Comparison of ENCODE assay signal across 9 cellular contexts in genomic region chr16:69444873-69445517, GRCh38. TPM values are rescaled to one million over a fixed set of nuclear protein-coding genes. Genes with fewer than 3 reads are reported as not detected.
DNase-seq lines count a peak whose midpoint lies in the region; ATAC-seq and TF ChIP-seq lines count a peak whose summit lies in the region.
"Had no signal": no experiment of that assay in that cellular context is flagged by ENCODE, and none has a peak within 500 bp of the region (broad histone marks: within the 10 kb centered on the region; RNA-seq: fewer than 3 reads in every experiment).

No MANE protein-coding gene starts in this region.

- peaks cover 27% of the 10 kb centered on the region for H3K36me3 Mint-ChIP-seq in activated CD4-positive, alpha-beta memory T cell treated with anti-CD3 and anti-CD28 coated beads for 36 hours

- H3K4me3 Mint-ChIP-seq in activated CD4-positive, alpha-beta memory T cell treated with anti-CD3 and anti-CD28 coated beads for 36 hours: peak overlapping the region; percentile 62

- ATAC-seq in HG02759 (IDR thresholded peaks at IDR 0.05; ENCODE audit: unreplicated experiment): no peak

- H3K27me3 Mint-ChIP-seq in activated CD4-positive, alpha-beta memory T cell treated with anti-CD3 and anti-CD28 coated beads for 36 hours: no peaks in the 10 kb centered on the region

- no peak overlapping the region for H3K27ac Mint-ChIP-seq in activated CD4-positive, alpha-beta memory T cell treated with anti-CD3 and anti-CD28 coated beads for 36 hours

- no peaks in the 10 kb centered on the region for H3K9me3 Mint-ChIP-seq in activated CD4-positive, alpha-beta memory T cell treated with anti-CD3 and anti-CD28 coated beads for 36 hours

- POLR2A ChIA-PET in activated CD4-positive, alpha-beta memory T cell treated with anti-CD3 and anti-CD28 coated beads for 36 hours (lab: Charles Lee): interaction anchor here (0.9 to 2.5 kb wide), 2 partner anchors 20 to 120 kb away, joined by 3 to 7 read pairs; partner anchors contain the start of gene CYB5B

- CTCF ChIA-PET in activated CD4-positive, alpha-beta memory T cell treated with anti-CD3 and anti-CD28 coated beads for 36 hours (lab: Charles Lee): interaction anchor here (2.2 kb wide), 1 partner anchor 49 kb away, joined by 10 read pairs; no protein-coding TSS in a partner anchor

- intact Hi-C loops in activated CD4-positive, alpha-beta memory T cell treated with anti-CD3 and anti-CD28 coated beads for 36 hours (cut with micrococcal nuclease): loop anchor here (1.0 to 2.0 kb wide), 5 partner anchors 13 to 120 kb away; partner anchors contain the start of genes CYB5B and NFAT5

- no peak for TF ChIP-seq CTCF in fibroblast of the aortic adventitia (IDR thresholded peaks at IDR 0.05; ENCODE audit: insufficient read depth, low read length)

- H3K4me1 Mint-ChIP-seq in activated CD4-positive, alpha-beta memory T cell treated with anti-CD3 and anti-CD28 coated beads for 36 hours (ENCODE audit: low read depth): peaks cover 36% of the 10 kb centered on the region

- peak overlapping the region; percentile 32 for H3K4me3 ChIP-seq in fibroblast of the aortic adventitia (ENCODE audit: low read depth, low read length)

- DNase-seq in ELR (ENCODE audit: low read depth) (peak; percentile 40), fibroblast of the aortic adventitia (ENCODE audit: low read depth) (peak; percentile 51), putamen (ENCODE audit: low spot score) (peak; percentile 50), cerebellar nuclear complex (lab: John Stamatoyannopoulos, UW) (no peak), middle frontal gyrus (ENCODE audit: extremely low spot score, low spot score) (no peak), GF-D8 (lab: John Stamatoyannopoulos, UW) (no peak)
- DNase-seq in activated CD4-positive, alpha-beta memory T cell treated with anti-CD3 and anti-CD28 coated beads for 36 hours: no peak
- DNase-seq: NCI-H1092 treated with DMSO at 0.1 percent for 48 hours had no signal

RNA-seq across cellular contexts. Expression of gene CYB5B, which starts 20.6 kb away (rescaled TPM):
- 100 to 1,000 TPM; 147 to 152 TPM for total RNA-seq in activated CD4-positive, alpha-beta memory T cell treated with anti-CD3 and anti-CD28 coated beads for 36 hours
- total RNA-seq in fibroblast of the aortic adventitia (ENCODE audit: low replicate concordance): 31.0 and 99.4 TPM in 2 replicates

RNA-seq across cellular contexts. Expression of gene TERF2, which starts 59.2 kb away (rescaled TPM):
- total RNA-seq in activated CD4-positive, alpha-beta memory T cell treated with anti-CD3 and anti-CD28 coated beads for 36 hours: 10 to 100 TPM; 39.5 to 42.5 TPM
- 20.6 and 22.2 TPM in 2 replicates for total RNA-seq in fibroblast of the aortic adventitia (ENCODE audit: low replicate concordance)

Comparison
In these comparisons a context has a peak if more than half of its experiments do, and no peak if none do; other contexts are left out.
1. DNase-seq: peak in ELR (single experiment), fibroblast of the aortic adventitia (single experiment) and putamen (single experiment); none in activated CD4-positive, alpha-beta memory T cell treated with anti-CD3 and anti-CD28 coated beads for 36 hours (single experiment), cerebellar nuclear complex (0 of 2), middle frontal gyrus (single experiment) and GF-D8 (single experiment).